Comparison of ENCODE assay signal across 19 cellular contexts in genomic region chr12:71599213-71599612, GRCh38.
"Had no signal": no experiment of that assay in that cellular context is flagged by ENCODE, and none has a peak within 500 bp of the region (broad histone marks: within the 10 kb centered on the region; RNA-seq: fewer than 3 reads in every experiment).

No MANE protein-coding gene starts in this region.

- H3K27ac Mint-ChIP-seq: activated CD4-positive, alpha-beta memory T cell treated with anti-CD3 and anti-CD28 coated beads, Interleukin-2, amount 10 ng/mL, durations not matched to agents 7 days and 5 days; activated CD4-positive, alpha-beta T cell treated with anti-CD3 and anti-CD28 coated beads, Interleukin-2, amount 10 ng/mL, durations not matched to agents 24 days and 14 days; activated naive CD8-positive, alpha-beta T cell treated with anti-CD3 and anti-CD28 coated beads, Interleukin-2, amount 50 U/mL, for 24 hours; activated T-helper 1 cell treated with anti-CD3 and anti-CD28 coated beads, Interleukin-12 subunit alpha, Interleukin-12 subunit beta, Interleukin-2, Interleukin-4 antibody, amounts not matched to agents 30 ng/mL and 10 ng/mL and 1 ng/mL, durations not matched to agents 14 hours and 24 hours and 36 hours; dendritic cell treated with granulocyte-macrophage colony-stimulating factor and Interleukin-4, amounts not matched to agents 40 ng/mL and 50 ng/mL, for 4 days; mesothelial cell of epicardium; natural killer cell; type B pancreatic cell had no signal

- H3K4me1 Mint-ChIP-seq: activated CD4-positive, alpha-beta memory T cell treated with anti-CD3 and anti-CD28 coated beads, Interleukin-2, amount 10 ng/mL, durations not matched to agents 7 days and 5 days; activated CD4-positive, alpha-beta T cell treated with anti-CD3 and anti-CD28 coated beads, Interleukin-2, amount 10 ng/mL, durations not matched to agents 24 days and 14 days; mesothelial cell of epicardium; natural killer cell had no signal

- H3K36me3 Mint-ChIP-seq: mesothelial cell of epicardium, natural killer cell, type B pancreatic cell had no signal

- H3K9me3 Mint-ChIP-seq: mesothelial cell of epicardium, natural killer cell, type B pancreatic cell had no signal

- ATAC-seq: activated naive CD8-positive, alpha-beta T cell treated with anti-CD3 and anti-CD28 coated beads, Interleukin-2, amount 50 U/mL, for 24 hours; natural killer cell had no signal

- H3K4me3 Mint-ChIP-seq: activated CD4-positive, alpha-beta memory T cell treated with anti-CD3 and anti-CD28 coated beads, Interleukin-2, amount 10 ng/mL, durations not matched to agents 7 days and 5 days; activated CD4-positive, alpha-beta T cell treated with anti-CD3 and anti-CD28 coated beads, Interleukin-2, amount 10 ng/mL, durations not matched to agents 24 days and 14 days; activated naive CD8-positive, alpha-beta T cell treated with anti-CD3 and anti-CD28 coated beads, Interleukin-2, amount 50 U/mL, for 24 hours; activated T-helper 1 cell treated with anti-CD3 and anti-CD28 coated beads, Interleukin-12 subunit alpha, Interleukin-12 subunit beta, Interleukin-2, Interleukin-4 antibody, amounts not matched to agents 30 ng/mL and 10 ng/mL and 1 ng/mL, durations not matched to agents 14 hours and 24 hours and 36 hours; dendritic cell treated with granulocyte-macrophage colony-stimulating factor and Interleukin-4, amounts not matched to agents 40 ng/mL and 50 ng/mL, for 4 days; mesothelial cell of epicardium; natural killer cell; type B pancreatic cell had no signal

- DNase-seq: activated CD4-positive, alpha-beta memory T cell treated with anti-CD3 and anti-CD28 coated beads, Interleukin-2, amount 10 ng/mL, durations not matched to agents 7 days and 5 days; activated CD4-positive, alpha-beta T cell treated with anti-CD3 and anti-CD28 coated beads, Interleukin-2, amount 10 ng/mL, durations not matched to agents 24 days and 14 days; activated gamma-delta T cell; activated naive CD4-positive, alpha-beta T cell treated with anti-CD3 and anti-CD28 coated beads, Interleukin-2, amount 50 U/mL, for 16 hours; activated naive CD8-positive, alpha-beta T cell treated with anti-CD3 and anti-CD28 coated beads, Interleukin-2, amount 50 U/mL, for 24 hours; effector CD4-positive, alpha-beta T cell; glutamatergic neuron; hippocampal formation; left ventricle myocardium inferior; natural killer cell; sigmoid colon; stimulated activated CD4-positive, alpha-beta T cell treated with anti-CD3 and anti-CD28 coated beads, Interleukin-2, amount 100 ng/mL, for 48 hours; stimulated activated CD8-positive, alpha-beta memory T cell treated with anti-CD3 and anti-CD28 coated beads, Interleukin-4, amount 100 ng/mL, for 48 hours; stimulated activated naive CD4-positive, alpha-beta T cell; testis had no signal
